ENCODE assay signal across 13 cellular contexts in genomic region chr20:63433756-63434531, GRCh38. TPM values are rescaled to one million over a fixed set of nuclear protein-coding genes. Genes with fewer than 3 reads are reported as not detected.
DNase-seq lines count a peak whose midpoint lies in the region; ATAC-seq and TF ChIP-seq lines count a peak whose summit lies in the region.
"Had no signal": no experiment of that assay in that cellular context is flagged by ENCODE, and none has a peak within 500 bp of the region (broad histone marks: within the 10 kb centered on the region; RNA-seq: fewer than 3 reads in every experiment).

No MANE protein-coding gene starts in this region.

- H3K27ac Mint-ChIP-seq in stimulated activated naive CD8-positive, alpha-beta T cell treated with anti-CD3 and anti-CD28 coated beads, Interleukin-15, Interleukin-2, amounts not matched to agents 100 ng/mL and 50 ng/mL, for 24 hours, result peak overlapping the region; percentile 15
- peak overlapping the region in 2 of 3 donors; percentile 47 to 68 for H3K27ac Mint-ChIP-seq in IgD-negative memory B cell
- H3K27ac Mint-ChIP-seq in central memory CD8-positive, alpha-beta T cell (ENCODE audit: low read depth), result peak overlapping the region; percentile 55
- H3K27ac Mint-ChIP-seq in type B pancreatic cell, result peak overlapping the region; percentile 72

- H3K4me3 Mint-ChIP-seq in stimulated activated naive CD8-positive, alpha-beta T cell treated with anti-CD3 and anti-CD28 coated beads, Interleukin-15, Interleukin-2, amounts not matched to agents 100 ng/mL and 50 ng/mL, for 24 hours, result no peak overlapping the region
- H3K4me3 Mint-ChIP-seq in IgD-negative memory B cell (peak overlapping the region in 3 of 4 donors; percentile 18 to 78 (median 41)), type B pancreatic cell (no peak overlapping the region)
- no peak overlapping the region for H3K4me3 Mint-ChIP-seq in central memory CD8-positive, alpha-beta T cell
- H3K4me3 Mint-ChIP-seq: neural crest cell had no signal

- H3K4me1 Mint-ChIP-seq in stimulated activated naive CD8-positive, alpha-beta T cell treated with anti-CD3 and anti-CD28 coated beads, Interleukin-15, Interleukin-2, amounts not matched to agents 100 ng/mL and 50 ng/mL, for 24 hours (ENCODE audit: low read depth), result peaks cover 8% of the 10 kb centered on the region
- H3K4me1 Mint-ChIP-seq in IgD-negative memory B cell, result peaks cover 12 to 13% (median 13%) of the 10 kb centered on the region in 3 donors
- H3K4me1 Mint-ChIP-seq in central memory CD8-positive, alpha-beta T cell, result peaks cover 13% of the 10 kb centered on the region
- peaks cover 6% of the 10 kb centered on the region for H3K4me1 Mint-ChIP-seq in type B pancreatic cell (ENCODE audit: unreplicated experiment)

- no peak for TF ChIP-seq CTCF in type B pancreatic cell (conservative IDR thresholded peaks at IDR 0.05)

- peaks cover 14% of the 10 kb centered on the region for H3K27me3 Mint-ChIP-seq in stimulated activated naive CD8-positive, alpha-beta T cell treated with anti-CD3 and anti-CD28 coated beads, Interleukin-15, Interleukin-2, amounts not matched to agents 100 ng/mL and 50 ng/mL, for 24 hours
- H3K27me3 Mint-ChIP-seq in IgD-negative memory B cell (peaks cover 10% of the 10 kb centered on the region), type B pancreatic cell (no peaks in the 10 kb centered on the region)
- peaks cover 3% of the 10 kb centered on the region for H3K27me3 Mint-ChIP-seq in central memory CD8-positive, alpha-beta T cell

- no peak for ATAC-seq in stimulated activated naive CD8-positive, alpha-beta T cell treated with anti-CD3 and anti-CD28 coated beads, Interleukin-15, Interleukin-2, amounts not matched to agents 100 U/mL and 50 U/mL, for 24 hours
- ATAC-seq in central memory CD8-positive, alpha-beta T cell (replicated peaks; ENCODE audit: extremely low read depth, poor library complexity, severe bottlenecking), result peak; percentile 32
- no peak for ATAC-seq in HG03045 (IDR thresholded peaks at IDR 0.05; ENCODE audit: unreplicated experiment)

- DNase-seq in stimulated activated naive CD8-positive, alpha-beta T cell treated with anti-CD3 and anti-CD28 coated beads, Interleukin-15, Interleukin-2, amounts not matched to agents 100 U/mL and 50 U/mL, for 24 hours, result no peak
- DNase-seq in central memory CD8-positive, alpha-beta T cell (ENCODE audit: low spot score in 2 of 2), result no peak
- no peak for DNase-seq in type B pancreatic cell (ENCODE audit: extremely low spot score, unreplicated experiment)
- no peak for DNase-seq in SK-N-DZ (ENCODE audit: low spot score)
- no peak for DNase-seq in effector CD4-positive, alpha-beta T cell
- DNase-seq: NCI-H2081 treated with DMSO at 0.1 percent for 48 hours had no signal

- H3K36me3 Mint-ChIP-seq in stimulated activated naive CD8-positive, alpha-beta T cell treated with anti-CD3 and anti-CD28 coated beads, Interleukin-15, Interleukin-2, amounts not matched to agents 100 ng/mL and 50 ng/mL, for 24 hours (ENCODE audit: low read depth), result no peaks in the 10 kb centered on the region
- H3K36me3 Mint-ChIP-seq in IgD-negative memory B cell, result no peaks in the 10 kb centered on the region
- H3K36me3 Mint-ChIP-seq in central memory CD8-positive, alpha-beta T cell (ENCODE audit: insufficient read depth), result peaks cover 3% of the 10 kb centered on the region
- peaks cover 4% of the 10 kb centered on the region for H3K36me3 Mint-ChIP-seq in type B pancreatic cell

- H3K9me3 Mint-ChIP-seq in stimulated activated naive CD8-positive, alpha-beta T cell treated with anti-CD3 and anti-CD28 coated beads, Interleukin-15, Interleukin-2, amounts not matched to agents 100 ng/mL and 50 ng/mL, for 24 hours, result no peaks in the 10 kb centered on the region
- H3K9me3 Mint-ChIP-seq in IgD-negative memory B cell, result peaks cover 0 to 3% (median 0%) of the 10 kb centered on the region in 3 donors
- H3K9me3 Mint-ChIP-seq in central memory CD8-positive, alpha-beta T cell, result no peaks in the 10 kb centered on the region
- H3K9me3 Mint-ChIP-seq in type B pancreatic cell, result no peaks in the 10 kb centered on the region
- H3K9me3 Mint-ChIP-seq: activated B cell treated with CpG ODN at 0.5 μM for 24 hours, neural crest cell had no signal

RNA-seq across cellular contexts. Expression of gene KCNQ2, which starts 38.5 kb away (rescaled TPM):
- polyA plus RNA-seq in IgD-negative memory B cell, result 0.29 TPM
- 4.4 and 47.3 TPM in 2 replicates for total RNA-seq in type B pancreatic cell (ENCODE audit: low replicate concordance)
- polyA plus RNA-seq in SK-N-DZ (2014; cell fraction: cytosol; rRNA removed), result 375 and 399 TPM in 2 replicates
- polyA plus RNA-seq in SK-N-DZ (2014; cell fraction: nucleus; rRNA removed), result 414 and 472 TPM in 2 replicates
- total RNA-seq: activated B cell treated with CpG ODN at 0.5 μM for 24 hours, chondrocyte had no signal
- polyA plus RNA-seq: BJ had no signal

Comparison
In these comparisons a context has a peak if more than half of its experiments do, and no peak if none do; other contexts are left out.
1. H3K27ac Mint-ChIP-seq: peak in every context shown above with its lines; median percentile 72 in type B pancreatic cell; 58 in IgD-negative memory B cell; 55 in central memory CD8-positive, alpha-beta T cell; 15 in stimulated activated naive CD8-positive, alpha-beta T cell treated with anti-CD3 and anti-CD28 coated beads, Interleukin-15, Interleukin-2, amounts not matched to agents 100 ng/mL and 50 ng/mL, for 24 hours.
2. H3K4me3 Mint-ChIP-seq: peak in IgD-negative memory B cell (3 of 4); none in stimulated activated naive CD8-positive, alpha-beta T cell treated with anti-CD3 and anti-CD28 coated beads, Interleukin-15, Interleukin-2, amounts not matched to agents 100 ng/mL and 50 ng/mL, for 24 hours (single experiment), central memory CD8-positive, alpha-beta T cell (single experiment) and type B pancreatic cell (single experiment).